ENCODE assay signal across 8 cellular contexts in genomic region chr7:156949541-156950380, GRCh38. TPM values are rescaled to one million over a fixed set of nuclear protein-coding genes. Genes with fewer than 3 reads are reported as not detected.
DNase-seq lines count a peak whose midpoint lies in the region; TF ChIP-seq lines count a peak whose summit lies in the region.

A gene with protein sequence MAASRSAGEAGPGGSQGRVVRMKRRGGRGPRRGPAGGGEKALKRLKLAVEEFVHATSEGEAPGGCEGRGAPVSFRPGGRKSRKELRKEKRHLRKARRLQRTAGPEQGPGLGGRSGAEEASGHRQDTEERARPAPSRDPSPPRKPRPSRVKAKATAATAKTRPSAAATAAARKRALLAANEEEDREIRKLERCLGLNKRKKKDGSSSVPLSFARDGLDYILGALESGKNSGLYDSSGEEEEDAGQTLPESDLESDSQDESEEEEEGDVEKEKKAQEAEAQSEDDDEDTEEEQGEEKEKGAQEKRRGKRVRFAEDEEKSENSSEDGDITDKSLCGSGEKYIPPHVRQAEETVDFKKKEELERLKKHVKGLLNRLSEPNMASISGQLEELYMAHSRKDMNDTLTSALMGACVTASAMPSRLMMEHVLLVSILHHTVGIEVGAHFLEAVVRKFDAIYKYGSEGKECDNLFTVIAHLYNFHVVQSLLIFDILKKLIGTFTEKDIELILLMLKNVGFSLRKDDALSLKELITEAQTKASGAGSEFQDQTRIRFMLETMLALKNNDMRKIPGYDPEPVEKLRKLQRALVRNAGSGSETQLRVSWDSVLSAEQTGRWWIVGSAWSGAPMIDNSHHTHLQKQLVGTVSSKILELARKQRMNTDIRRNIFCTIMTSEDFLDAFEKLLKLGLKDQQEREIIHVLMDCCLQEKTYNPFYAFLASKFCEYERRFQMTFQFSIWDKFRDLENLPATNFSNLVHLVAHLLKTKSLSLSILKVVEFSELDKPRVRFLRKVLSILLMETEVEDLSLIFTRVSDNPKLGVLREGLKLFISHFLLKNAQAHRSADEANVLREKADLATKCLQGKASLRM (plus strand): TSS chr7:156949712. CDS start chr7:156949738, 26 bp downstream.

- DNase-seq in GM06990 (ENCODE audit: extremely low read depth, insufficient read length) (peak; percentile 89), H7 (peak; percentile 98), LoVo (ENCODE audit: low spot score) (peak; percentile 94), SK-MEL-5 (ENCODE audit: low read depth, low spot score) (peak; percentile 90), globus pallidus (ENCODE audit: low spot score) (peak; percentile 70), osteoblast (ENCODE audit: insufficient read length, low spot score, missing footprints) (peak; percentile 99)
- peak; percentile 84 to 92 (median 86) for DNase-seq in activated naive CD4-positive, alpha-beta T cell (lab: John Stamatoyannopoulos, UW)

- peak within 1 kb of the TSS; percentile 98 for H3K4me2 ChIP-seq in osteoblast (ENCODE audit: insufficient read depth, low read length)

- in situ Hi-C loops in SK-MEL-5 (cut with HindIII; ENCODE audit: low pct_unique_long_range_greater_than_20kb, low sequenced_read_pairs), result no loop called here

- H2AFZ ChIP-seq in osteoblast (ENCODE audit: low read length), result peak within 1 kb of the TSS; percentile 78

- H3K79me2 ChIP-seq in osteoblast (ENCODE audit: insufficient read depth, low read length), result peaks cover 51% of the 10 kb centered on the region

- peak within 1 kb of the TSS; percentile 83 for H3K27ac ChIP-seq in osteoblast (ENCODE audit: low read depth, low read length)
- no peak within 1 kb of the TSS for H3K27ac ChIP-seq in temporal lobe (ENCODE audit: low read depth, low read length)

- H3K4me3 ChIP-seq in GM06990 (replicated peaks; ENCODE audit: low read depth, low read length), result peak within 1 kb of the TSS; percentile 97
- H3K4me3 ChIP-seq in H7 (ENCODE audit: insufficient read depth, low read depth, low read length), result peak within 1 kb of the TSS; percentile 88
- H3K4me3 ChIP-seq in osteoblast (ENCODE audit: insufficient read depth, low read length), result peak within 1 kb of the TSS; percentile 95

- H3K27me3 ChIP-seq in GM06990 (replicated peaks; ENCODE audit: control insufficient read depth, insufficient read depth, low read length) (no peaks in the 10 kb centered on the region), H7 (ENCODE audit: control insufficient read depth, insufficient read depth, low read length) (no peaks in the 10 kb centered on the region; the same call in 1 of the 2 replicates), osteoblast (ENCODE audit: insufficient read depth, low read length) (peaks cover 4% of the 10 kb centered on the region)

- peaks cover 13% of the 10 kb centered on the region for H3K4me1 ChIP-seq in osteoblast (ENCODE audit: insufficient read depth, low read length)

- peaks cover 12% of the 10 kb centered on the region for H4K20me1 ChIP-seq in osteoblast (ENCODE audit: insufficient read depth, low read length)

- H3K36me3 ChIP-seq in GM06990 (ENCODE audit: control insufficient read depth, insufficient read depth, low read length) (peaks cover 12% of the 10 kb centered on the region), H7 (replicated peaks; ENCODE audit: control insufficient read depth, insufficient read depth, low read length) (peaks cover 15% of the 10 kb centered on the region), osteoblast (ENCODE audit: insufficient read depth, low read length) (peaks cover 23% of the 10 kb centered on the region)

- no peaks in the 10 kb centered on the region for H3K9me3 ChIP-seq in osteoblast (ENCODE audit: low read depth, low read length)

- TF ChIP-seq CTCF in GM06990 (IDR thresholded peaks at IDR 0.05; ENCODE audit: insufficient read depth, low read length, poor library complexity, severe bottlenecking) (no peak), osteoblast (IDR thresholded peaks at IDR 0.05; ENCODE audit: extremely low read depth, low read depth, low read length) (peak; percentile 43)

RNA-seq across cellular contexts. Expression of the gene that starts here (rescaled TPM):
- total RNA-seq in H7 (2014; rRNA removed; shearing (Covaris generic)), result 12.7 and 25.1 TPM in 2 replicates
- 15.9 and 17.9 TPM in 2 replicates for total RNA-seq in SK-MEL-5 (2014; rRNA removed; shearing (Covaris generic))
- polyA plus RNA-seq in SK-MEL-5 (2015; cell fraction: cytosol; rRNA removed), result 17.3 and 18.2 TPM in 2 replicates
- polyA plus RNA-seq in SK-MEL-5 (2015; cell fraction: nucleus; rRNA removed), result 60.0 and 67.9 TPM in 2 replicates
- 11.6 and 17.1 TPM in 2 replicates for total RNA-seq in osteoblast
- 24.1 TPM for total RNA-seq in temporal lobe
